In the genomic region with DNA sequence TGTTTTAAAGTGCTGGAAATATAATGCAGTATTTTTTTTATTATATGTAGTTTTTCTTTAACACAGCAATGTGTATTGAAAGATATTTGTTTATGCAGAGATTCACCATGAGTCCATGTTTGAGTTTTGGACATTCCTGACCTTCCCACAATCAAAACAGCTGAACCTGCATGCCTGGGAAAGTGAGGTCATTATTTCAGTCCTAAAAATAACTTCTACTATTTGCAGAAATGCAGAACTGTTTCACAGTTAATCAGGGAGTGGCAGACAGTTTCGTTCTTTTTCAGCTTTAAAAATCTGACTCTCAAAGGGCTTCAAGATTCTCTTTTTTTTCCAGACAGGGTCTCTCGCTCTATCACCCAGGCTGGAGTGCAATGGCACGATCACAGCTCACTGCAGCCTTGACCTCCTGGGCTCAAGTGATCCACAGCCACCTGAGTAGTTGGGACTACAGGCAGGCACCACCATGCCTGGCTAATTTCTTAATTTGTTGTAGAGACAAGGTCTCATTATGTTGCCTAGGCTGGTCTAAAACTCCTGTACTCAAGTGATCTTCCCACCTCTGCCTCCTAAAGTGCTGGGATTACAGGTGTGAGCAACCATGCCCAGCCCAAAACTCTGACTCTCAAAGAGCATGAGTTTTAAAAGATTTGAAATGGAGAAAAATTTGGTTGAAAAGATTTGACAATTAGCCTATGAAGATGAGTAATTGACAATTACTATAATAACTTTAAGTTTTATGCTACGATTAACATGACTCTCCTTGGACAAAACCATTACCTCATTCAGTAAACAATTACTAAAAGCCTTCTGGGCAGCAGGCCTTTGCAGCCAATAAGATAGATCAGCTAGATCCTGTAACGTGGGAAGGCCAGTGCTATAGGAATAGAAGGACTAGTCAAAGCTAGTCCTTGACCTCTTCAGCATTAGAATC, we compare ENCODE assay signal across 10 cellular contexts. TPM values are rescaled to one million over a fixed set of nuclear protein-coding genes. Genes with fewer than 3 reads are reported as not detected.
DNase-seq lines count a peak whose midpoint lies in the region; ATAC-seq and TF ChIP-seq lines count a peak whose summit lies in the region.
"Had no signal": no experiment of that assay in that cellular context is flagged by ENCODE, and none has a peak within 500 bp of the region (broad histone marks: within the 10 kb centered on the region; RNA-seq: fewer than 3 reads in every experiment).

No MANE protein-coding gene starts in this region.

- H3K27me3 Mint-ChIP-seq in activated T-helper 2 cell treated with anti-CD3 and anti-CD28 coated beads, Interferon-gamma antibody, Interleukin-2, Interleukin-4, amounts not matched to agents 10 μg/mL and 5 μg/mL and 100 μg/mL, durations not matched to agents 14 hours and 24 hours and 36 hours (ENCODE audit: low read depth): no peaks in the 10 kb centered on the region

- intact Hi-C loops in Right ventricle myocardium superior (cut with DNase I): no loop called here
- intact Hi-C loops in cardiac septum (cut with DNase I): no loop called here
- intact Hi-C loops in activated T-helper 2 cell treated with anti-CD3 and anti-CD28 coated beads, Interferon-gamma antibody, Interleukin-2, Interleukin-4, amounts not matched to agents 10 μg/mL and 5 μg/mL and 100 μg/mL, durations not matched to agents 14 hours and 24 hours and 36 hours (cut with micrococcal nuclease): no loop called here
- intact Hi-C loops in uterus (cut with DNase I; ENCODE audit: low total_unique reads): no loop called here

- H3K4me3 ChIP-seq in uterus: no peak overlapping the region

- no peak overlapping the region for H3K4me3 Mint-ChIP-seq in activated T-helper 2 cell treated with anti-CD3 and anti-CD28 coated beads, Interferon-gamma antibody, Interleukin-2, Interleukin-4, amounts not matched to agents 10 μg/mL and 5 μg/mL and 100 μg/mL, durations not matched to agents 14 hours and 24 hours and 36 hours (ENCODE audit: low read depth)

- H3K27ac ChIP-seq in uterus: peak overlapping the region; percentile 73 to 80

- H3K27me3 ChIP-seq in uterus: no peaks in the 10 kb centered on the region

- DNase-seq in Right ventricle myocardium superior (no peak), cardiac septum (ENCODE audit: low spot score) (no peak), kidney tubule cell (ENCODE audit: low spot score) (peak; percentile 76), uterus (no peak)
- DNase-seq in activated T-helper 2 cell treated with anti-CD3 and anti-CD28 coated beads, Interferon-gamma antibody, Interleukin-2, Interleukin-4, amounts not matched to agents 10 μg/mL and 5 μg/mL and 100 μg/mL, durations not matched to agents 14 hours and 24 hours and 36 hours (ENCODE audit: low spot score): no peak
- DNase-seq in activated effector memory CD4-positive, alpha-beta T cell treated with Interleukin-2 at 50 U/mL for 16 hours: no peak
- DNase-seq: activated CD4-positive, alpha-beta T cell treated with anti-CD3 and anti-CD28 coated beads, Interleukin-2, amount 50 U/mL, for 1 hour; DND-41 had no signal

- no peak for TF ChIP-seq POLR2A in uterus (IDR thresholded peaks at IDR 0.05)

- peak; percentile 33 for ATAC-seq in Right ventricle myocardium superior (ENCODE audit: poor library complexity)
- ATAC-seq in GM19455 (IDR thresholded peaks at IDR 0.05; ENCODE audit: unreplicated experiment): no peak
- ATAC-seq in HG02938 (IDR thresholded peaks at IDR 0.05; ENCODE audit: unreplicated experiment): no peak

- peaks cover 68% of the 10 kb centered on the region for H3K36me3 Mint-ChIP-seq in activated T-helper 2 cell treated with anti-CD3 and anti-CD28 coated beads, Interferon-gamma antibody, Interleukin-2, Interleukin-4, amounts not matched to agents 10 μg/mL and 5 μg/mL and 100 μg/mL, durations not matched to agents 14 hours and 24 hours and 36 hours (ENCODE audit: low read depth)

- no peaks in the 10 kb centered on the region for H3K4me1 ChIP-seq in uterus

- H3K9me3 Mint-ChIP-seq in activated T-helper 2 cell treated with anti-CD3 and anti-CD28 coated beads, Interferon-gamma antibody, Interleukin-2, Interleukin-4, amounts not matched to agents 10 μg/mL and 5 μg/mL and 100 μg/mL, durations not matched to agents 14 hours and 24 hours and 36 hours: no peaks in the 10 kb centered on the region

- peaks cover 72% of the 10 kb centered on the region for H3K4me1 Mint-ChIP-seq in activated T-helper 2 cell treated with anti-CD3 and anti-CD28 coated beads, Interferon-gamma antibody, Interleukin-2, Interleukin-4, amounts not matched to agents 10 μg/mL and 5 μg/mL and 100 μg/mL, durations not matched to agents 14 hours and 24 hours and 36 hours (ENCODE audit: low read depth)

- H3K27ac Mint-ChIP-seq in activated T-helper 2 cell treated with anti-CD3 and anti-CD28 coated beads, Interferon-gamma antibody, Interleukin-2, Interleukin-4, amounts not matched to agents 10 μg/mL and 5 μg/mL and 100 μg/mL, durations not matched to agents 14 hours and 24 hours and 36 hours: peak overlapping the region; percentile 71

- no peaks in the 10 kb centered on the region for H3K36me3 ChIP-seq in uterus

- H3K9me3 ChIP-seq in uterus: no peaks in the 10 kb centered on the region

- no peak for TF ChIP-seq CTCF in uterus (IDR thresholded peaks at IDR 0.05)

RNA-seq across cellular contexts. Expression of gene MYL12B, which starts 5.0 kb away (rescaled TPM):
- total RNA-seq in Right ventricle myocardium superior (154 TPM), cardiac septum (228 TPM), uterus (100 to 1,000 TPM; 236 to 387 (median 305) TPM)
- total RNA-seq in activated T-helper 2 cell treated with anti-CD3 and anti-CD28 coated beads, Interferon-gamma antibody, Interleukin-2, Interleukin-4, amounts not matched to agents 10 μg/mL and 5 μg/mL and 100 μg/mL, durations not matched to agents 14 hours and 24 hours and 36 hours: 243 and 245 TPM in 2 replicates

RNA-seq across cellular contexts. Expression of gene MYL12A, which starts 9.4 kb away (rescaled TPM):
- 1,520 TPM for total RNA-seq in Right ventricle myocardium superior
- 4,186 TPM for total RNA-seq in cardiac septum
- 396 and 397 TPM in 2 replicates for total RNA-seq in activated T-helper 2 cell treated with anti-CD3 and anti-CD28 coated beads, Interferon-gamma antibody, Interleukin-2, Interleukin-4, amounts not matched to agents 10 μg/mL and 5 μg/mL and 100 μg/mL, durations not matched to agents 14 hours and 24 hours and 36 hours
- total RNA-seq in uterus: 100 to 1,000 TPM; 256 to 378 (median 305) TPM

RNA-seq across cellular contexts. Expression of gene MYOM1, which starts 37.2 kb away (rescaled TPM):
- total RNA-seq in Right ventricle myocardium superior: 608 TPM
- 878 TPM for total RNA-seq in cardiac septum
- total RNA-seq in activated T-helper 2 cell treated with anti-CD3 and anti-CD28 coated beads, Interferon-gamma antibody, Interleukin-2, Interleukin-4, amounts not matched to agents 10 μg/mL and 5 μg/mL and 100 μg/mL, durations not matched to agents 14 hours and 24 hours and 36 hours: 0.62 and 2.4 TPM in 2 replicates
- total RNA-seq in uterus: 10 to 100 TPM in 1 of 4 donors, 1 to 10 TPM in 3; 3.1 to 15.8 (median 9.0) TPM

Comparison
In these comparisons a context has a peak if more than half of its experiments do, and no peak if none do; other contexts are left out.
1. RNA of gene MYOM1, which starts 37.2 kb away (total RNA-seq): 878 TPM in cardiac septum (single experiment) and 608 TPM in Right ventricle myocardium superior (single experiment); 3.1 to 15.8 TPM in uterus and 0.62 to 2.4 TPM in activated T-helper 2 cell treated with anti-CD3 and anti-CD28 coated beads, Interferon-gamma antibody, Interleukin-2, Interleukin-4, amounts not matched to agents 10 μg/mL and 5 μg/mL and 100 μg/mL, durations not matched to agents 14 hours and 24 hours and 36 hours; every median in the first group is over 10 times any median in the second.